33 cellular contexts compared by ENCODE assay signal in the genomic region with DNA sequence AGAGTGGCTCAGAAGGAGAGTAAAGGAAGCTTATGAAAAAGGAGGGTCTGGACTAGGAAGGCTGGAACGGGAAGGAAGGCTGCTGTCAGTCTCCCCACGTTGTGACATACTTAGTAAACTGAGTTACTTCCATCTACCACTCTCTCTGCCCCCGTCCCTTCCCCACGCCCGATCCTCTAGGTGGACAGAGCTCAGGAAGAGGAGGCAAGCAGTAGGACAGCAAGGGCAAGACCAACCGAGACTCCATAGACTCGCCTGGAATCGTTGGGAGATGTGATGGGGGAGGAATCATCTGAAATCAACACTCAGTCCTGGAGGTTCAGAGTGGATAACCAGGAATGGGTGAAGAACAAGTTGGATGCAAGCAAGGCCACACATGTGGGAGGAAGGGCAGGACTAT.
"Had no signal": no experiment of that assay in that cellular context is flagged by ENCODE, and none has a peak within 500 bp of the region (broad histone marks: within the 10 kb centered on the region; RNA-seq: fewer than 3 reads in every experiment).

No MANE protein-coding gene starts in this region.

- H3K27ac Mint-ChIP-seq: activated B cell treated with CpG ODN at 0.5 μM for 24 hours; activated CD8-positive, alpha-beta T cell treated with anti-CD3 and anti-CD28 coated beads for 36 hours; activated naive CD8-positive, alpha-beta T cell; activated T-helper 17 cell treated with anti-CD3 and anti-CD28 coated beads, Interleukin-2, amount 50 U/mL, for 72 hours; effector memory CD8-positive, alpha-beta T cell; T-helper 17 cell; T-helper 2 cell treated with Interferon-gamma antibody and Interleukin-4, amounts not matched to agents 5 μg/mL and 100 μg/mL, for 36 hours had no signal

- H3K9me3 ChIP-seq: esophagus squamous epithelium had no signal

- H3K4me1 Mint-ChIP-seq: activated B cell treated with CpG ODN at 0.5 μM for 24 hours; activated T-helper 17 cell treated with anti-CD3 and anti-CD28 coated beads, Interleukin-2, amount 50 U/mL, for 72 hours; T-helper 17 cell had no signal

- H3K4me3 ChIP-seq: esophagus squamous epithelium, gastroesophageal sphincter, heart right ventricle had no signal

- FAIRE-seq: astrocyte, endometrium, endothelial cell of umbilical vein had no signal

- H3K4me1 ChIP-seq: esophagus squamous epithelium, gastroesophageal sphincter, heart right ventricle had no signal

- H3K9me3 Mint-ChIP-seq: activated T-helper 17 cell treated with anti-CD3 and anti-CD28 coated beads, Interleukin-2, amount 50 U/mL, for 72 hours had no signal

- H3K4me3 Mint-ChIP-seq: activated B cell treated with CpG ODN at 0.5 μM for 24 hours; activated CD8-positive, alpha-beta T cell treated with anti-CD3 and anti-CD28 coated beads for 36 hours; activated naive CD8-positive, alpha-beta T cell; activated T-cell treated with anti-CD3 and anti-CD28 coated beads, Interleukin-2, amount 50 U/mL, for 4 hours; activated T-helper 17 cell treated with anti-CD3 and anti-CD28 coated beads, Interleukin-2, amount 50 U/mL, for 72 hours; effector memory CD8-positive, alpha-beta T cell; T-helper 17 cell; T-helper 2 cell treated with Interferon-gamma antibody and Interleukin-4, amounts not matched to agents 5 μg/mL and 100 μg/mL, for 36 hours had no signal

- H3K36me3 Mint-ChIP-seq: activated naive CD8-positive, alpha-beta T cell had no signal

- DNase-seq: activated B cell treated with CpG ODN at 0.5 μM for 24 hours; activated CD4-positive, alpha-beta T cell treated with anti-CD3 and anti-CD28 coated beads for 48 hours; activated CD4-positive, alpha-beta T cell treated with anti-CD3 and anti-CD28 coated beads, Interleukin-2, amount 50 U/mL, for 1 hour; activated CD4-positive, alpha-beta T cell treated with anti-CD3 and anti-CD28 coated beads, Interleukin-2, amount 50 U/mL, for 48 hours; activated CD8-positive, alpha-beta memory T cell treated with anti-CD3 and anti-CD28 coated beads for 24 hours; activated CD8-positive, alpha-beta T cell treated with anti-CD3 and anti-CD28 coated beads for 36 hours; activated effector memory CD4-positive, alpha-beta T cell treated with Interleukin-2 at 50 U/mL for 16 hours; activated gamma-delta T cell treated with Interleukin-2 at 50 U/mL for 16 hours; activated naive CD4-positive, alpha-beta T cell treated with anti-CD3 and anti-CD28 coated beads, Interleukin-2, amount 50 U/mL, for 16 hours; activated naive CD4-positive, alpha-beta T cell treated with Interleukin-2 at 50 U/mL for 16 hours; activated T-cell treated with anti-CD3 and anti-CD28 coated beads, Interleukin-2, amount 50 U/mL, for 4 hours; amniotic stem cell; anterior cingulate cortex; central memory CD4-positive, alpha-beta T cell; cortex of kidney; dermis blood vessel endothelial cell; effector CD4-positive, alpha-beta T cell; effector memory CD8-positive, alpha-beta T cell; esophagus squamous epithelium; foreskin melanocyte; heart right ventricle; T-helper 1 cell; T-helper 17 cell; T1000; WERI-Rb-1 had no signal

- H3K27ac ChIP-seq: epithelial cell of prostate, esophagus squamous epithelium, gastroesophageal sphincter, heart right ventricle, WERI-Rb-1 had no signal

- H3K36me3 ChIP-seq: esophagus squamous epithelium, gastroesophageal sphincter, heart right ventricle, WERI-Rb-1 had no signal
